In genomic region chr12:53612978-53613377, GRCh38 we compare ENCODE assay signal across 15 cellular contexts. TPM values are rescaled to one million over a fixed set of nuclear protein-coding genes. Genes with fewer than 3 reads are reported as not detected.
DNase-seq lines count a peak whose midpoint lies in the region; ATAC-seq, FAIRE-seq and TF ChIP-seq lines count a peak whose summit lies in the region.
"Had no signal": no experiment of that assay in that cellular context is flagged by ENCODE, and none has a peak within 500 bp of the region (broad histone marks: within the 10 kb centered on the region; RNA-seq: fewer than 3 reads in every experiment).

No MANE protein-coding gene starts in this region.

- H4K20me1 ChIP-seq in Karpas-422 (ENCODE audit: insufficient read depth, low read depth, low read length), result no peaks in the 10 kb centered on the region
- H4K20me1 ChIP-seq in neural progenitor cell (ENCODE audit: low read depth), result peaks cover 5% of the 10 kb centered on the region

- H3K27ac Mint-ChIP-seq in activated naive CD8-positive, alpha-beta T cell treated with anti-CD3 and anti-CD28 coated beads, Interleukin-2, amount 50 U/mL, for 24 hours, result no peak overlapping the region
- no peak overlapping the region for H3K27ac Mint-ChIP-seq in activated naive CD8-positive, alpha-beta T cell treated with anti-CD3 and anti-CD28 coated beads for 36 hours
- no peak overlapping the region for H3K27ac Mint-ChIP-seq in neural progenitor cell
- H3K27ac Mint-ChIP-seq: CD8-positive, alpha-beta T cell had no signal

- peak overlapping the region; percentile 57 for H3K27ac ChIP-seq in Karpas-422 (ENCODE audit: low read length)
- H3K27ac ChIP-seq in mesenchymal stem cell (ENCODE audit: low read length, poor library complexity, severe bottlenecking), result no peak overlapping the region
- H3K27ac ChIP-seq in neural progenitor cell, result no peak overlapping the region

- no peaks in the 10 kb centered on the region for H3K9me3 Mint-ChIP-seq in activated naive CD8-positive, alpha-beta T cell treated with anti-CD3 and anti-CD28 coated beads, Interleukin-2, amount 50 U/mL, for 24 hours
- H3K9me3 Mint-ChIP-seq in activated naive CD8-positive, alpha-beta T cell treated with anti-CD3 and anti-CD28 coated beads for 36 hours, result no peaks in the 10 kb centered on the region
- H3K9me3 Mint-ChIP-seq in neural progenitor cell, result no peaks in the 10 kb centered on the region
- H3K9me3 Mint-ChIP-seq: CD8-positive, alpha-beta T cell had no signal

- no peak overlapping the region for H2BK5ac ChIP-seq in mesenchymal stem cell (ENCODE audit: low read depth, low read length, poor library complexity, severe bottlenecking)

- H3K4me1 ChIP-seq in Karpas-422 (ENCODE audit: low read length) (peaks cover 48% of the 10 kb centered on the region), mesenchymal stem cell (ENCODE audit: control insufficient read depth, insufficient read depth, low read depth, low read length) (peaks cover 3% of the 10 kb centered on the region), neural progenitor cell (no peaks in the 10 kb centered on the region)

- no peak overlapping the region for H3K14ac ChIP-seq in mesenchymal stem cell (ENCODE audit: low read length in 2 of 2)

- H3K4me2 ChIP-seq in Karpas-422 (ENCODE audit: low read depth, low read length, poor library complexity, severe bottlenecking) (no peak overlapping the region), mesenchymal stem cell (ENCODE audit: low read length, poor library complexity, severe bottlenecking) (no peak overlapping the region), neural progenitor cell (no peak overlapping the region)

- ATAC-seq in activated naive CD8-positive, alpha-beta T cell treated with anti-CD3 and anti-CD28 coated beads, Interleukin-2, amount 50 U/mL, for 24 hours, result peak; percentile 52
- ATAC-seq: CD8-positive, alpha-beta T cell had no signal

- H3K9me3 ChIP-seq in Karpas-422 (ENCODE audit: low read length) (no peaks in the 10 kb centered on the region), mesenchymal stem cell (ENCODE audit: control insufficient read depth, low read length) (no peaks in the 10 kb centered on the region), neural progenitor cell (ENCODE audit: low read depth) (no peaks in the 10 kb centered on the region)

- DNase-seq in activated naive CD8-positive, alpha-beta T cell treated with anti-CD3 and anti-CD28 coated beads, Interleukin-2, amount 50 U/mL, for 24 hours, result no peak
- DNase-seq in activated naive CD8-positive, alpha-beta T cell treated with anti-CD3 and anti-CD28 coated beads for 36 hours, result no peak
- DNase-seq in Karpas-422, result no peak
- no peak for DNase-seq in mesenchymal stem cell
- no peak for DNase-seq in neural progenitor cell (ENCODE audit: low spot score)
- no peak for DNase-seq in urothelium cell line (ENCODE audit: low spot score)
- DNase-seq: CD8-positive, alpha-beta T cell; COR-L47; DMS153; DND-41; GDM1; GM23248 had no signal

- no peak overlapping the region for H2BK12ac ChIP-seq in mesenchymal stem cell (ENCODE audit: low read length in 2 of 2)

- H3K36me3 ChIP-seq in Karpas-422 (ENCODE audit: insufficient read depth, low read length) (peaks cover 11% of the 10 kb centered on the region; the same call in 1 of the 2 replicates), mesenchymal stem cell (ENCODE audit: control insufficient read depth in 1 of 2, insufficient read depth in 2 of 2, low read depth in 1 of 2, low read length in 2 of 2) (peaks cover 6 to 22% of the 10 kb centered on the region in 2 experiments), neural progenitor cell (no peaks in the 10 kb centered on the region)

- no peak overlapping the region for H2AK5ac ChIP-seq in mesenchymal stem cell (ENCODE audit: low read length, severe bottlenecking)

- 92% methylated on average over 2 of the region's 2 CpGs for WGBS in mesenchymal stem cell

- no peak overlapping the region for H3K23ac ChIP-seq in mesenchymal stem cell (ENCODE audit: low read length in 2 of 2)

- H2BK120ac ChIP-seq in mesenchymal stem cell (ENCODE audit: low read depth, low read length), result no peak overlapping the region

- H3K79me2 ChIP-seq in Karpas-422 (ENCODE audit: low read length), result peaks cover 94% of the 10 kb centered on the region
- H3K79me2 ChIP-seq in neural progenitor cell (ENCODE audit: low read depth), result peaks cover 57% of the 10 kb centered on the region

- H3K79me1 ChIP-seq in mesenchymal stem cell (replicated peaks; ENCODE audit: low read length, poor library complexity, severe bottlenecking), result peaks cover 11% of the 10 kb centered on the region

- no peak overlapping the region for H3K4me3 Mint-ChIP-seq in activated naive CD8-positive, alpha-beta T cell treated with anti-CD3 and anti-CD28 coated beads, Interleukin-2, amount 50 U/mL, for 24 hours
- no peak overlapping the region for H3K4me3 Mint-ChIP-seq in activated naive CD8-positive, alpha-beta T cell treated with anti-CD3 and anti-CD28 coated beads for 36 hours
- no peak overlapping the region for H3K4me3 Mint-ChIP-seq in neural progenitor cell
- H3K4me3 Mint-ChIP-seq: CD14-positive monocyte; CD8-positive, alpha-beta T cell had no signal

- H3K36me3 Mint-ChIP-seq in activated naive CD8-positive, alpha-beta T cell treated with anti-CD3 and anti-CD28 coated beads, Interleukin-2, amount 50 U/mL, for 24 hours (ENCODE audit: low read depth), result peaks cover 6% of the 10 kb centered on the region
- H3K36me3 Mint-ChIP-seq in activated naive CD8-positive, alpha-beta T cell treated with anti-CD3 and anti-CD28 coated beads for 36 hours, result peaks cover 4% of the 10 kb centered on the region
- H3K36me3 Mint-ChIP-seq in neural progenitor cell, result peaks cover 4% of the 10 kb centered on the region

- no peak overlapping the region for H3K4me3 ChIP-seq in Karpas-422 (ENCODE audit: low read length)
- no peak overlapping the region for H3K4me3 ChIP-seq in mesenchymal stem cell (ENCODE audit: insufficient read depth in 1 of 2, low read depth in 1 of 2, low read length in 2 of 2)
- no peak overlapping the region for H3K4me3 ChIP-seq in neural progenitor cell
- H3K4me3 ChIP-seq: GM23248 had no signal

- H3K27me3 ChIP-seq in Karpas-422 (ENCODE audit: low read length) (no peaks in the 10 kb centered on the region), mesenchymal stem cell (ENCODE audit: control insufficient read depth in 1 of 2, insufficient read depth in 1 of 2, low read length in 2 of 2) (no peaks in the 10 kb centered on the region), neural progenitor cell (no peaks in the 10 kb centered on the region)

- H3K4ac ChIP-seq in mesenchymal stem cell (ENCODE audit: low read depth in 1 of 2, low read length in 2 of 2), result no peak overlapping the region

- H4K91ac ChIP-seq in mesenchymal stem cell (ENCODE audit: low read length), result no peak overlapping the region

- no peaks in the 10 kb centered on the region for H3K27me3 Mint-ChIP-seq in activated naive CD8-positive, alpha-beta T cell treated with anti-CD3 and anti-CD28 coated beads, Interleukin-2, amount 50 U/mL, for 24 hours
- no peaks in the 10 kb centered on the region for H3K27me3 Mint-ChIP-seq in activated naive CD8-positive, alpha-beta T cell treated with anti-CD3 and anti-CD28 coated beads for 36 hours
- no peaks in the 10 kb centered on the region for H3K27me3 Mint-ChIP-seq in neural progenitor cell (ENCODE audit: insufficient read depth, low read depth)

- H3K4me1 Mint-ChIP-seq in activated naive CD8-positive, alpha-beta T cell treated with anti-CD3 and anti-CD28 coated beads, Interleukin-2, amount 50 U/mL, for 24 hours, result peaks cover 19% of the 10 kb centered on the region
- peaks cover 23% of the 10 kb centered on the region for H3K4me1 Mint-ChIP-seq in activated naive CD8-positive, alpha-beta T cell treated with anti-CD3 and anti-CD28 coated beads for 36 hours
- no peaks in the 10 kb centered on the region for H3K4me1 Mint-ChIP-seq in neural progenitor cell

- no peak for FAIRE-seq in urothelium cell line (lab: Jason Lieb, UNC)
- FAIRE-seq: D721Med, H54 had no signal

- TF ChIP-seq CTCF in neural progenitor cell (IDR thresholded peaks at IDR 0.05), result no peak

- H3K9ac ChIP-seq in Karpas-422 (ENCODE audit: low read length) (no peak overlapping the region), mesenchymal stem cell (ENCODE audit: low read length) (peak overlapping the region; percentile 55), neural progenitor cell (no peak overlapping the region)
- H3K9ac ChIP-seq: GM23248 had no signal

- H3F3A ChIP-seq in neural progenitor cell (ENCODE audit: low read depth), result peaks cover 4% of the 10 kb centered on the region

- H2AFZ ChIP-seq in Karpas-422 (ENCODE audit: low read length) (no peak overlapping the region), mesenchymal stem cell (ENCODE audit: low read depth, low read length) (no peak overlapping the region), neural progenitor cell (replicated peaks) (no peak overlapping the region)
- H2AFZ ChIP-seq: GM23248 had no signal

- no peak overlapping the region for H3K18ac ChIP-seq in mesenchymal stem cell (ENCODE audit: low read depth in 1 of 2, low read length in 2 of 2)

- no peaks in the 10 kb centered on the region for H3K9me2 ChIP-seq in Karpas-422 (replicated peaks; ENCODE audit: insufficient read depth, low read length)

- no peak overlapping the region for H2BK15ac ChIP-seq in mesenchymal stem cell (ENCODE audit: low read depth, poor library complexity, severe bottlenecking)

- no peak overlapping the region for H4K8ac ChIP-seq in mesenchymal stem cell (ENCODE audit: low read length)

RNA-seq across cellular contexts. Expression of gene ATF7, which starts 13.2 kb away (rescaled TPM):
- 10 to 100 TPM; 22.8 to 23.6 TPM for total RNA-seq in activated naive CD8-positive, alpha-beta T cell treated with anti-CD3 and anti-CD28 coated beads for 36 hours
- 14.8 and 28.9 TPM in 2 replicates for total RNA-seq in Karpas-422 (2014; rRNA removed; shearing (Covaris generic); ENCODE audit: low replicate concordance)
- polyA plus RNA-seq in mesenchymal stem cell (2013, experiment 1 of 2), result 24.9 TPM
- polyA plus RNA-seq in mesenchymal stem cell (2013, experiment 2 of 2), result 24.6 TPM
- 12.7 and 15.9 TPM in 2 replicates for total RNA-seq in neural progenitor cell (ENCODE audit: low replicate concordance)
